In the genomic region with DNA sequence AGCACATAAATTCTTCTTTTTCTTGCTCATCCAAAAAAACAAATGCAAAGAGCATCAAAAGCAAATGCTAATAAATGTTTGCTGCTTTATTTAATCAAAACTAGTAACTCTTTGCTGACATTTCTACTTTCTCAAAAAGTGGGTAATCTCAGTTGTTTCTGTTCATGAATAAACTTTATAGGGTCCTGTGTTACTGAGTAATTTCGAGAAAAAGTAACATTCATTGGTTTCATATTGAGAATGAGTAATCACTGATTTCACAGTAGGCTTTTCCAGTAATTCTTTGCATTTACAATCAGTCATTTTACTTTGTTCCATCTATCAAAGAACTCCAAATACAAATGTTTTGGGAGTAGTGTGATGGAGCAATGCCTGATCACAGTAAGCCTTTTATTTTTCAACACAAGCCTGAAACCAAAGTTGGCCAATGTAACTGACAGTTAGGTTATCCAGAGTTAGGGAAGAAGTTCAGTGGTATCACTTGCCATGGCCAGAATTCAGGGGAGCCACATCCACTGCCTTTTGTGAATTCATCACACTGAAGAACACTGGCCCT, we compare ENCODE assay signal across 20 cellular contexts.
"Had no signal": no experiment of that assay in that cellular context is flagged by ENCODE, and none has a peak within 500 bp of the region (broad histone marks: within the 10 kb centered on the region; RNA-seq: fewer than 3 reads in every experiment).

No MANE protein-coding gene starts in this region.

- H3K9me3 Mint-ChIP-seq: naive thymus-derived CD8-positive, alpha-beta T cell; stimulated activated memory B cell treated with anti-CD40 and anti-IgM and Interleukin-4, amounts not matched to agents 10 μg/mL and 1 μg/mL and 100 μg/mL, for 72 hours; T-helper 2 cell treated with Interferon-gamma antibody and Interleukin-4, amounts not matched to agents 5 μg/mL and 100 μg/mL, for 36 hours; type B pancreatic cell had no signal

- H3K4me3 Mint-ChIP-seq: naive thymus-derived CD8-positive, alpha-beta T cell; stimulated activated memory B cell treated with anti-CD40 and anti-IgM and Interleukin-4, amounts not matched to agents 10 μg/mL and 1 μg/mL and 100 μg/mL, for 72 hours; T-helper 2 cell treated with Interferon-gamma antibody and Interleukin-4, amounts not matched to agents 5 μg/mL and 100 μg/mL, for 36 hours; type B pancreatic cell had no signal

- H3K9me3 ChIP-seq: heart right ventricle, mucosa of descending colon, right atrium auricular region had no signal

- DNase-seq: activated CD4-positive, CD25-positive, alpha-beta regulatory T cell treated with anti-CD3 and anti-CD28 coated beads, Interleukin-2, amount 50 U/mL, for 72 hours; activated gamma-delta T cell; central memory CD4-positive, alpha-beta T cell; effector CD4-positive, alpha-beta T cell; foreskin keratinocyte; heart right ventricle; islet precursor cell; mammary epithelial cell; mucosa of descending colon; naive thymus-derived CD8-positive, alpha-beta T cell; nucleus accumbens; substantia nigra; SW 1271 had no signal

- H3K27me3 ChIP-seq: foreskin keratinocyte, heart right ventricle, right atrium auricular region had no signal

- H3K36me3 ChIP-seq: heart right ventricle, right atrium auricular region had no signal

- ATAC-seq: foreskin keratinocyte; heart right ventricle; left lobe of liver; mucosa of descending colon; naive thymus-derived CD8-positive, alpha-beta T cell; stimulated activated memory B cell treated with anti-CD40 and anti-IgM and Interleukin-4, amounts not matched to agents 10 μg/mL and 1 μg/mL and 100 μg/mL, for 72 hours had no signal

- H3K4me1 ChIP-seq: foreskin keratinocyte, heart right ventricle, right atrium auricular region had no signal

- H3K4me3 ChIP-seq: coronary artery, heart right ventricle, mucosa of descending colon, right atrium auricular region, skin epidermis had no signal

- H3K27ac Mint-ChIP-seq: naive thymus-derived CD8-positive, alpha-beta T cell; stimulated activated memory B cell treated with anti-CD40 and anti-IgM and Interleukin-4, amounts not matched to agents 10 μg/mL and 1 μg/mL and 100 μg/mL, for 72 hours; T-helper 2 cell treated with Interferon-gamma antibody and Interleukin-4, amounts not matched to agents 5 μg/mL and 100 μg/mL, for 36 hours; type B pancreatic cell had no signal

- H3K36me3 Mint-ChIP-seq: stimulated activated memory B cell treated with anti-CD40 and anti-IgM and Interleukin-4, amounts not matched to agents 10 μg/mL and 1 μg/mL and 100 μg/mL, for 72 hours; type B pancreatic cell had no signal

- H3K27me3 Mint-ChIP-seq: naive thymus-derived CD8-positive, alpha-beta T cell; stimulated activated memory B cell treated with anti-CD40 and anti-IgM and Interleukin-4, amounts not matched to agents 10 μg/mL and 1 μg/mL and 100 μg/mL, for 72 hours; type B pancreatic cell had no signal

- H3K27ac ChIP-seq: coronary artery, foreskin keratinocyte, heart right ventricle, right atrium auricular region, skin epidermis had no signal
